ENCODE assay signal across 1 cellular context in the genomic region with DNA sequence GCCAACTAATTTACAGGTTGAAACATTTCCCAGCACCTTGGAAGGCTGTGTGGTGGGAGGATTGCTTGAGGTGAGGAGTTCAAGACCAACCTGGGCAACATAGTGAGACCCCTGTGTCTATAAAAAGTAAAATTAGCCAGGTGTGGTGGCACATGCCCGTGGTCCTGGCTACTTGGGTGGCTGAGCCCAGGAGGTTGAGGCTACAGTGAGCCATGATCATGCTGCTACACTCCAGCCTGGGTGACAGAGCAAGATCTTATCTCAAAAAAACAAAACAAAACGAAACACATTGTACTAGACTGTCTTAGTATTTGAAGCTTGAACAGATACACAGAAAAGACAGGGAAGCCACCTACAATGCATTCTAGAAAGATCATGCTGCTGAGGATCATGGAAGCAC.
A peak's percentile ranks its signal among the peaks of the same experiment; 100 is the strongest.
TF ChIP-seq lines count a peak whose summit lies in the region.

No MANE protein-coding gene starts in this region.

TF ChIP-seq in K562, 482 proteins besides CTCF, POLR2A, EP300 and RAD21 (continued from another document and continues in another):
- TF ChIP-seq, protein P1, sequence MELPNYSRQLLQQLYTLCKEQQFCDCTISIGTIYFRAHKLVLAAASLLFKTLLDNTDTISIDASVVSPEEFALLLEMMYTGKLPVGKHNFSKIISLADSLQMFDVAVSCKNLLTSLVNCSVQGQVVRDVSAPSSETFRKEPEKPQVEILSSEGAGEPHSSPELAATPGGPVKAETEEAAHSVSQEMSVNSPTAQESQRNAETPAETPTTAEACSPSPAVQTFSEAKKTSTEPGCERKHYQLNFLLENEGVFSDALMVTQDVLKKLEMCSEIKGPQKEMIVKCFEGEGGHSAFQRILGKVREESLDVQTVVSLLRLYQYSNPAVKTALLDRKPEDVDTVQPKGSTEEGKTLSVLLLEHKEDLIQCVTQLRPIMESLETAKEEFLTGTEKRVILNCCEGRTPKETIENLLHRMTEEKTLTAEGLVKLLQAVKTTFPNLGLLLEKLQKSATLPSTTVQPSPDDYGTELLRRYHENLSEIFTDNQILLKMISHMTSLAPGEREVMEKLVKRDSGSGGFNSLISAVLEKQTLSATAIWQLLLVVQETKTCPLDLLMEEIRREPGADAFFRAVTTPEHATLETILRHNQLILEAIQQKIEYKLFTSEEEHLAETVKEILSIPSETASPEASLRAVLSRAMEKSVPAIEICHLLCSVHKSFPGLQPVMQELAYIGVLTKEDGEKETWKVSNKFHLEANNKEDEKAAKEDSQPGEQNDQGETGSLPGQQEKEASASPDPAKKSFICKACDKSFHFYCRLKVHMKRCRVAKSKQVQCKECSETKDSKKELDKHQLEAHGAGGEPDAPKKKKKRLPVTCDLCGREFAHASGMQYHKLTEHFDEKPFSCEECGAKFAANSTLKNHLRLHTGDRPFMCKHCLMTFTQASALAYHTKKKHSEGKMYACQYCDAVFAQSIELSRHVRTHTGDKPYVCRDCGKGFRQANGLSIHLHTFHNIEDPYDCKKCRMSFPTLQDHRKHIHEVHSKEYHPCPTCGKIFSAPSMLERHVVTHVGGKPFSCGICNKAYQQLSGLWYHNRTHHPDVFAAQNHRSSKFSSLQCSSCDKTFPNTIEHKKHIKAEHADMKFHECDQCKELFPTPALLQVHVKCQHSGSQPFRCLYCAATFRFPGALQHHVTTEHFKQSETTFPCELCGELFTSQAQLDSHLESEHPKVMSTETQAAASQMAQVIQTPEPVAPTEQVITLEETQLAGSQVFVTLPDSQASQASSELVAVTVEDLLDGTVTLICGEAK (IDR thresholded peaks at IDR 0.05) = no peak
- TF ChIP-seq, protein P1 (CRISPR knock-in tag; IDR thresholded peaks at IDR 0.05) = no peak
- TF ChIP-seq ZNF407 (IDR thresholded peaks at IDR 0.05; ENCODE audit: low read depth) (no peak), HDAC2 (IDR thresholded peaks at IDR 0.05) (no peak), EZH2 (IDR thresholded peaks at IDR 0.05; ENCODE audit: borderline replicate concordance, low read depth, low read length) (no peak), GATAD2B (IDR thresholded peaks at IDR 0.05; ENCODE audit: borderline replicate concordance) (no peak), MAFG (tag; conservative IDR thresholded peaks at IDR 0.05) (peak; percentile 83), PHB (CRISPR knock-in tag; IDR thresholded peaks at IDR 0.05) (no peak), IRF2 (CRISPR knock-in tag; IDR thresholded peaks at IDR 0.05) (no peak), RBM39 (optimal IDR thresholded peaks at IDR 0.05; ENCODE audit: low read depth, low read length) (no peak), REST (CRISPR knock-in tag; IDR thresholded peaks at IDR 0.05; ENCODE audit: low read depth) (no peak), HSF4 (CRISPR knock-in tag; IDR thresholded peaks at IDR 0.05; ENCODE audit: borderline replicate concordance) (no peak), IFI16 (CRISPR knock-in tag; IDR thresholded peaks at IDR 0.05) (no peak), POLR2AphosphoS5 (IDR thresholded peaks at IDR 0.05; ENCODE audit: control insufficient read depth, insufficient read depth, low read depth, low read length) (no peak), C11orf30 (IDR thresholded peaks at IDR 0.05; ENCODE audit: low read depth) (peak; percentile 74; the same call in 1 of the 2 replicates), RBM14 (IDR thresholded peaks at IDR 0.05; ENCODE audit: borderline replicate concordance, insufficient read depth, low read depth, low read length) (no peak), MCM3 (IDR thresholded peaks at IDR 0.05) (no peak), ETV6 (IDR thresholded peaks at IDR 0.05; ENCODE audit: borderline replicate concordance in 1 of 2, low read depth in 2 of 2, low read length in 1 of 2) (no peak), ETV6 (CRISPR knock-in tag; IDR thresholded peaks at IDR 0.05; ENCODE audit: borderline replicate concordance) (no peak)
- TF ChIP-seq, protein P2, sequence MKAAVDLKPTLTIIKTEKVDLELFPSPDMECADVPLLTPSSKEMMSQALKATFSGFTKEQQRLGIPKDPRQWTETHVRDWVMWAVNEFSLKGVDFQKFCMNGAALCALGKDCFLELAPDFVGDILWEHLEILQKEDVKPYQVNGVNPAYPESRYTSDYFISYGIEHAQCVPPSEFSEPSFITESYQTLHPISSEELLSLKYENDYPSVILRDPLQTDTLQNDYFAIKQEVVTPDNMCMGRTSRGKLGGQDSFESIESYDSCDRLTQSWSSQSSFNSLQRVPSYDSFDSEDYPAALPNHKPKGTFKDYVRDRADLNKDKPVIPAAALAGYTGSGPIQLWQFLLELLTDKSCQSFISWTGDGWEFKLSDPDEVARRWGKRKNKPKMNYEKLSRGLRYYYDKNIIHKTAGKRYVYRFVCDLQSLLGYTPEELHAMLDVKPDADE (conservative IDR thresholded peaks at IDR 0.05; ENCODE audit: control insufficient read depth, low read depth, low read length) = no peak
- TF ChIP-seq, protein P3, sequence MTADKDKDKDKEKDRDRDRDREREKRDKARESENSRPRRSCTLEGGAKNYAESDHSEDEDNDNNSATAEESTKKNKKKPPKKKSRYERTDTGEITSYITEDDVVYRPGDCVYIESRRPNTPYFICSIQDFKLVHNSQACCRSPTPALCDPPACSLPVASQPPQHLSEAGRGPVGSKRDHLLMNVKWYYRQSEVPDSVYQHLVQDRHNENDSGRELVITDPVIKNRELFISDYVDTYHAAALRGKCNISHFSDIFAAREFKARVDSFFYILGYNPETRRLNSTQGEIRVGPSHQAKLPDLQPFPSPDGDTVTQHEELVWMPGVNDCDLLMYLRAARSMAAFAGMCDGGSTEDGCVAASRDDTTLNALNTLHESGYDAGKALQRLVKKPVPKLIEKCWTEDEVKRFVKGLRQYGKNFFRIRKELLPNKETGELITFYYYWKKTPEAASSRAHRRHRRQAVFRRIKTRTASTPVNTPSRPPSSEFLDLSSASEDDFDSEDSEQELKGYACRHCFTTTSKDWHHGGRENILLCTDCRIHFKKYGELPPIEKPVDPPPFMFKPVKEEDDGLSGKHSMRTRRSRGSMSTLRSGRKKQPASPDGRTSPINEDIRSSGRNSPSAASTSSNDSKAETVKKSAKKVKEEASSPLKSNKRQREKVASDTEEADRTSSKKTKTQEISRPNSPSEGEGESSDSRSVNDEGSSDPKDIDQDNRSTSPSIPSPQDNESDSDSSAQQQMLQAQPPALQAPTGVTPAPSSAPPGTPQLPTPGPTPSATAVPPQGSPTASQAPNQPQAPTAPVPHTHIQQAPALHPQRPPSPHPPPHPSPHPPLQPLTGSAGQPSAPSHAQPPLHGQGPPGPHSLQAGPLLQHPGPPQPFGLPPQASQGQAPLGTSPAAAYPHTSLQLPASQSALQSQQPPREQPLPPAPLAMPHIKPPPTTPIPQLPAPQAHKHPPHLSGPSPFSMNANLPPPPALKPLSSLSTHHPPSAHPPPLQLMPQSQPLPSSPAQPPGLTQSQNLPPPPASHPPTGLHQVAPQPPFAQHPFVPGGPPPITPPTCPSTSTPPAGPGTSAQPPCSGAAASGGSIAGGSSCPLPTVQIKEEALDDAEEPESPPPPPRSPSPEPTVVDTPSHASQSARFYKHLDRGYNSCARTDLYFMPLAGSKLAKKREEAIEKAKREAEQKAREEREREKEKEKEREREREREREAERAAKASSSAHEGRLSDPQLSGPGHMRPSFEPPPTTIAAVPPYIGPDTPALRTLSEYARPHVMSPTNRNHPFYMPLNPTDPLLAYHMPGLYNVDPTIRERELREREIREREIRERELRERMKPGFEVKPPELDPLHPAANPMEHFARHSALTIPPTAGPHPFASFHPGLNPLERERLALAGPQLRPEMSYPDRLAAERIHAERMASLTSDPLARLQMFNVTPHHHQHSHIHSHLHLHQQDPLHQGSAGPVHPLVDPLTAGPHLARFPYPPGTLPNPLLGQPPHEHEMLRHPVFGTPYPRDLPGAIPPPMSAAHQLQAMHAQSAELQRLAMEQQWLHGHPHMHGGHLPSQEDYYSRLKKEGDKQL (CRISPR knock-in tag; IDR thresholded peaks at IDR 0.05; ENCODE audit: borderline replicate concordance) = no peak
